Comparison of ENCODE assay signal across 35 cellular contexts in genomic region chr2:84084856-84085255, GRCh38.
DNase-seq lines count a peak whose midpoint lies in the region; ATAC-seq, FAIRE-seq and TF ChIP-seq lines count a peak whose summit lies in the region.
"Had no signal": no experiment of that assay in that cellular context is flagged by ENCODE, and none has a peak within 500 bp of the region (broad histone marks: within the 10 kb centered on the region; RNA-seq: fewer than 3 reads in every experiment).

No MANE protein-coding gene starts in this region.

- POLR2A ChIA-PET in HepG2 (lab: Yijun Ruan, JAX) = no interaction called here
- POLR2A ChIA-PET in A549 (lab: Yijun Ruan, JAX) = no interaction called here
- POLR2A ChIA-PET in K562 (lab: Yijun Ruan, JAX) = no interaction called here

- H3K4me3 Mint-ChIP-seq in endodermal cell = no peak overlapping the region
- H3K4me3 Mint-ChIP-seq: B cell; CD14-positive monocyte; CD4-positive, alpha-beta memory T cell; CD4-positive, alpha-beta T cell; CD4-positive, CD25-positive, alpha-beta regulatory T cell; CD8-positive, alpha-beta memory T cell; CD8-positive, alpha-beta T cell had no signal

- H3K27ac Mint-ChIP-seq in endodermal cell = no peak overlapping the region
- H3K27ac Mint-ChIP-seq: B cell; CD14-positive monocyte; CD4-positive, alpha-beta memory T cell; CD4-positive, alpha-beta T cell; CD8-positive, alpha-beta T cell had no signal

- CTCF ChIA-PET in HepG2 (lab: Yijun Ruan, JAX; ENCODE audit: low intra/inter-chr PET ratio, low total read pairs) (no interaction called here), A549 (lab: Yijun Ruan, JAX) (interaction anchor here (0.7 kb wide), 1 partner anchor 888 kb away, joined by 3 read pairs; no protein-coding TSS in a partner anchor), K562 (lab: Yijun Ruan, JAX; ENCODE audit: low intra/inter-chr PET ratio) (no interaction called here)

- 0% methylated on average over 1 of the region's 1 CpG for WGBS in HepG2 (ENCODE audit: low lambda C conversion rate)
- 17% methylated on average over 1 of the region's 1 CpG for WGBS in right lobe of liver (ENCODE audit: insufficient coverage, low coverage, low lambda C conversion rate, missing lambda C conversion rate)
- 2% methylated on average over 1 of the region's 1 CpG for WGBS in A549 (ENCODE audit: missing lambda C conversion rate)
- WGBS in K562 (ENCODE audit: insufficient coverage, low coverage, missing lambda C conversion rate) = 0% methylated on average over 1 of the region's 1 CpG
- 78 to 96% methylated on average over 1 of the region's 1 CpG for WGBS in endodermal cell (ENCODE audit: insufficient coverage in 1 of 2, insufficient read length in 1 of 2), 2 experiments

- H3K4me1 Mint-ChIP-seq in endodermal cell = no peaks in the 10 kb centered on the region
- H3K4me1 Mint-ChIP-seq: B cell; CD14-positive monocyte; CD4-positive, alpha-beta memory T cell; CD4-positive, CD25-positive, alpha-beta regulatory T cell; CD8-positive, alpha-beta memory T cell had no signal

- H3K9me3 Mint-ChIP-seq in endodermal cell = no peaks in the 10 kb centered on the region
- H3K9me3 Mint-ChIP-seq: CD14-positive monocyte; CD4-positive, alpha-beta T cell; CD8-positive, alpha-beta T cell had no signal

- H3F3A ChIP-seq in MM.1S (ENCODE audit: insufficient read depth, low read length) = no peaks in the 10 kb centered on the region

- H3K79me2 ChIP-seq in HepG2 (ENCODE audit: insufficient read depth, low read length) (no peaks in the 10 kb centered on the region), MM.1S (ENCODE audit: low read length) (no peaks in the 10 kb centered on the region), K562 (ENCODE audit: control insufficient read depth, insufficient read depth, low read length) (no peaks in the 10 kb centered on the region)

- in situ Hi-C loops in HepG2 (cut with HindIII; ENCODE audit: extremely low pct_ligation_motif_present, low pct_unique_long_range_greater_than_20kb) = no loop called here
- in situ Hi-C loops in K562 (cut with MboI) = no loop called here

- no peaks in the 10 kb centered on the region for H3K36me3 ChIP-seq in HepG2 (replicated peaks in 1 of 2; ENCODE audit: control insufficient read depth in 1 of 2, insufficient read depth in 2 of 2, low read length in 2 of 2)
- no peaks in the 10 kb centered on the region for H3K36me3 ChIP-seq in right lobe of liver
- H3K36me3 ChIP-seq in MM.1S (replicated peaks; ENCODE audit: insufficient read depth, low read length) = no peaks in the 10 kb centered on the region
- H3K36me3 ChIP-seq in K562 (ENCODE audit: control insufficient read depth, insufficient read depth, low read length) = no peaks in the 10 kb centered on the region
- no peaks in the 10 kb centered on the region for H3K36me3 ChIP-seq in endodermal cell (ENCODE audit: control insufficient read depth, insufficient read depth, low read length)
- H3K36me3 ChIP-seq: BE2C; BLaER1; BLaER1 treated with 17β-estradiol and CSF1 and Interleukin-3, amounts not matched to agents 10 nM and 100 nM had no signal

- intact Hi-C loops in HepG2 (cut with micrococcal nuclease; ENCODE audit: unreplicated experiment) (no loop called here), right lobe of liver (cut with DNase I) (no loop called here), K562 (cut with micrococcal nuclease) (no loop called here)

- no peak for FAIRE-seq in HepG2 (lab: Jason Lieb, UNC)
- no peak for FAIRE-seq in A549 (lab: Jason Lieb, UNC)
- no peak for FAIRE-seq in K562 (lab: Jason Lieb, UNC)
- FAIRE-seq: A204.1, D721Med had no signal

- H3K27me3 ChIP-seq in HepG2 (ENCODE audit: control insufficient read depth in 1 of 2, insufficient read depth in 2 of 2, low read length in 2 of 2) (no peaks in the 10 kb centered on the region), right lobe of liver (no peaks in the 10 kb centered on the region), MM.1S (replicated peaks; ENCODE audit: insufficient read depth, low read length) (no peaks in the 10 kb centered on the region), K562 (ENCODE audit: control insufficient read depth in 2 of 2, insufficient read depth in 2 of 2, low read length in 2 of 2) (no peaks in the 10 kb centered on the region; a peak in 2 of 5 replicates), endodermal cell (ENCODE audit: control insufficient read depth, insufficient read depth, low read length, poor library complexity, severe bottlenecking) (no peaks in the 10 kb centered on the region)
- H3K27me3 ChIP-seq: BE2C; BLaER1; BLaER1 treated with 17β-estradiol and CSF1 and Interleukin-3, amounts not matched to agents 10 nM and 100 nM had no signal

- no peak overlapping the region for H3K27ac ChIP-seq in HepG2 (ENCODE audit: extremely low read length, insufficient read depth, low read length)
- H3K27ac ChIP-seq in right lobe of liver = no peak overlapping the region
- no peak overlapping the region for H3K27ac ChIP-seq in A549
- H3K27ac ChIP-seq in MM.1S (ENCODE audit: low read length) = no peak overlapping the region
- no peak overlapping the region for H3K27ac ChIP-seq in K562 (ENCODE audit: extremely low read depth, low read depth, low read length)
- H3K27ac ChIP-seq in endodermal cell (ENCODE audit: low read depth, low read length) = no peak overlapping the region
- H3K27ac ChIP-seq: 22Rv1; BLaER1; BLaER1 treated with 17β-estradiol and CSF1 and Interleukin-3, amounts not matched to agents 10 nM and 100 nM; C4-2B had no signal

- H3K9ac ChIP-seq in HepG2 (ENCODE audit: insufficient read depth, low read depth, low read length) = no peak overlapping the region
- no peak overlapping the region for H3K9ac ChIP-seq in MM.1S (ENCODE audit: low read length)
- no peak overlapping the region for H3K9ac ChIP-seq in K562 (ENCODE audit: insufficient read depth in 1 of 2, low read depth in 2 of 2, low read length in 2 of 2)
- H3K9ac ChIP-seq in endodermal cell (ENCODE audit: extremely low read depth, low read length, poor library complexity, severe bottlenecking) = no peak overlapping the region
- H3K9ac ChIP-seq: BLaER1; BLaER1 treated with 17β-estradiol and CSF1 and Interleukin-3, amounts not matched to agents 10 nM and 100 nM had no signal

- TF ChIP-seq RAD21 in HepG2 (CRISPR knock-in tag; IDR thresholded peaks at IDR 0.05) (no peak), A549 (conservative IDR thresholded peaks at IDR 0.05 in 1 of 2, IDR thresholded peaks at IDR 0.05 in 1 of 2) (no peak), K562 (CRISPR knock-in tag; conservative IDR thresholded peaks at IDR 0.05 in 1 of 2, IDR thresholded peaks at IDR 0.05 in 1 of 2) (no peak)

- no peak overlapping the region for H2AFZ ChIP-seq in HepG2 (ENCODE audit: low read length)
- H2AFZ ChIP-seq in MM.1S (ENCODE audit: low read length) = no peak overlapping the region
- no peak overlapping the region for H2AFZ ChIP-seq in K562 (ENCODE audit: low read depth, low read length)

- H3K9me2 ChIP-seq in MM.1S (replicated peaks; ENCODE audit: insufficient read depth, low read length) = no peaks in the 10 kb centered on the region

- no peaks in the 10 kb centered on the region for H3K9me3 ChIP-seq in HepG2 (ENCODE audit: low read length)
- no peaks in the 10 kb centered on the region for H3K9me3 ChIP-seq in right lobe of liver
- H3K9me3 ChIP-seq in A549 = no peaks in the 10 kb centered on the region
- H3K9me3 ChIP-seq in MM.1S (replicated peaks; ENCODE audit: insufficient read depth, low read length) = no peaks in the 10 kb centered on the region
- H3K9me3 ChIP-seq in K562 (replicated peaks; ENCODE audit: control insufficient read depth, insufficient read depth, low read depth, low read length) = no peaks in the 10 kb centered on the region
- H3K9me3 ChIP-seq in endodermal cell (ENCODE audit: control insufficient read depth, low read length) = no peaks in the 10 kb centered on the region
- H3K9me3 ChIP-seq: BE2C; BLaER1; BLaER1 treated with 17β-estradiol and CSF1 and Interleukin-3, amounts not matched to agents 10 nM and 100 nM; Caco-2 had no signal

- H3K9me1 ChIP-seq in K562 (ENCODE audit: control insufficient read depth, insufficient read depth, low read length) = no peaks in the 10 kb centered on the region

- no peak overlapping the region for H3K4me3 ChIP-seq in HepG2 (replicated peaks in 1 of 3; ENCODE audit: insufficient read depth in 1 of 3, low read depth in 2 of 3, low read length in 3 of 3)
- no peak overlapping the region for H3K4me3 ChIP-seq in right lobe of liver
- H3K4me3 ChIP-seq in A549 = no peak overlapping the region
- no peak overlapping the region for H3K4me3 ChIP-seq in MM.1S (ENCODE audit: low read length)
- H3K4me3 ChIP-seq in K562 = no peak overlapping the region
- no peak overlapping the region for H3K4me3 ChIP-seq in endodermal cell (ENCODE audit: low read length)
- H3K4me3 ChIP-seq: BLaER1; BLaER1 treated with 17β-estradiol and CSF1 and Interleukin-3, amounts not matched to agents 10 nM and 100 nM had no signal

- H3K4me1 ChIP-seq in HepG2 (ENCODE audit: insufficient read depth, low read length) (no peaks in the 10 kb centered on the region), right lobe of liver (no peaks in the 10 kb centered on the region), A549 (no peaks in the 10 kb centered on the region), MM.1S (ENCODE audit: low read length) (peaks cover 2% of the 10 kb centered on the region; the same call in 1 of the 2 replicates), K562 (replicated peaks in 1 of 2; ENCODE audit: control insufficient read depth in 2 of 2, insufficient read depth in 2 of 2, low read length in 2 of 2) (no peaks in the 10 kb centered on the region), endodermal cell (ENCODE audit: control insufficient read depth, insufficient read depth, low read length) (no peaks in the 10 kb centered on the region)
- H3K4me1 ChIP-seq: BE2C; BLaER1; BLaER1 treated with 17β-estradiol and CSF1 and Interleukin-3, amounts not matched to agents 10 nM and 100 nM; Caco-2 had no signal

- TF ChIP-seq CTCF in HepG2 (CRISPR knock-in tag; IDR thresholded peaks at IDR 0.05) = no peak
- no peak for TF ChIP-seq CTCF in right lobe of liver (IDR thresholded peaks at IDR 0.05)
- TF ChIP-seq CTCF in A549 (IDR thresholded peaks at IDR 0.05) = no peak
- TF ChIP-seq CTCF in MM.1S (IDR thresholded peaks at IDR 0.05; ENCODE audit: low read length) = no peak
- TF ChIP-seq CTCF in K562 (IDR thresholded peaks at IDR 0.05 in 2 of 3, conservative IDR thresholded peaks at IDR 0.05 in 1 of 3; ENCODE audit: insufficient read depth in 2 of 3, low read depth in 1 of 3, low read length in 3 of 3) = no peak
- TF ChIP-seq CTCF in endodermal cell (conservative IDR thresholded peaks at IDR 0.05) = no peak

- H3K4me2 ChIP-seq in HepG2 (ENCODE audit: low read depth, low read length) (no peak overlapping the region), A549 (no peak overlapping the region), MM.1S (ENCODE audit: low read depth, low read length) (no peak overlapping the region), K562 (ENCODE audit: insufficient read depth, low read length) (no peak overlapping the region)
- H3K4me2 ChIP-seq: BLaER1; BLaER1 treated with 17β-estradiol and CSF1 and Interleukin-3, amounts not matched to agents 10 nM and 100 nM had no signal

- DNase-seq in HepG2 (ENCODE audit: low spot score) (no peak), right lobe of liver (no peak), A549 (ENCODE audit: low read depth in 1 of 2, low spot score in 1 of 2) (no peak), MM.1S (peak; percentile 19), K562 (ENCODE audit: extremely low read depth in 1 of 4, low spot score in 3 of 4) (no peak), endodermal cell (no peak)
- DNase-seq: 8988T; ACHN; AML-193; BE2C; C1 segment of cervical spinal cord; Caco-2; Calu3; CD4-positive, alpha-beta memory T cell; CD4-positive, alpha-beta T cell; CD4-positive, CD25-positive, alpha-beta regulatory T cell; CD8-positive, alpha-beta memory T cell; CD8-positive, alpha-beta T cell; COR-L47; DMS 273 treated with DMSO at 0.1 percent for 48 hours; DMS153; DMS79; DMS79 treated with DMSO at 0.1 percent for 48 hours; DND-41; EL had no signal

- TF ChIP-seq POLR2A in HepG2 (IDR thresholded peaks at IDR 0.05; ENCODE audit: insufficient read depth in 1 of 2, low read depth in 2 of 2, low read length in 2 of 2) = no peak
- TF ChIP-seq POLR2A in right lobe of liver (IDR thresholded peaks at IDR 0.05) = no peak
- TF ChIP-seq POLR2A in A549 (IDR thresholded peaks at IDR 0.05; ENCODE audit: low read length) = no peak
- TF ChIP-seq POLR2A in K562 (conservative IDR thresholded peaks at IDR 0.05) = no peak

- TF ChIP-seq EP300 in HepG2 (IDR thresholded peaks at IDR 0.05; ENCODE audit: low read depth in 2 of 2, low read length in 2 of 2) = no peak
- no peak for TF ChIP-seq EP300 in HepG2 (CRISPR knock-in tag; IDR thresholded peaks at IDR 0.05; ENCODE audit: borderline replicate concordance)
- no peak for TF ChIP-seq EP300 in A549 (IDR thresholded peaks at IDR 0.05)
- no peak for TF ChIP-seq EP300 in K562 (IDR thresholded peaks at IDR 0.05; ENCODE audit: low read length)

- no peaks in the 10 kb centered on the region for H4K20me1 ChIP-seq in HepG2 (ENCODE audit: insufficient read depth, low read length)
- H4K20me1 ChIP-seq in MM.1S (ENCODE audit: insufficient read depth, low read length) = no peaks in the 10 kb centered on the region
- H4K20me1 ChIP-seq in K562 (replicated peaks; ENCODE audit: control insufficient read depth, insufficient read depth, low read length) = no peaks in the 10 kb centered on the region
- H4K20me1 ChIP-seq: BLaER1; BLaER1 treated with 17β-estradiol and CSF1 and Interleukin-3, amounts not matched to agents 10 nM and 100 nM had no signal

- H3K36me3 Mint-ChIP-seq in endodermal cell (ENCODE audit: low read depth) = no peaks in the 10 kb centered on the region
- H3K36me3 Mint-ChIP-seq: CD14-positive monocyte; CD4-positive, alpha-beta memory T cell; CD4-positive, CD25-positive, alpha-beta regulatory T cell; CD8-positive, alpha-beta memory T cell; CD8-positive, alpha-beta T cell had no signal

- BruUV-seq in HepG2 (replicated peaks; lab: Mats Ljungman, UMichigan) (no TSS peak), K562 (replicated peaks; lab: Mats Ljungman, UMichigan) (no TSS peak)

- ATAC-seq in HepG2 (no peak), right lobe of liver (no peak), A549 (no peak), K562 (no peak), GM19328 (IDR thresholded peaks at IDR 0.05; ENCODE audit: unreplicated experiment) (no peak), HG03135 (IDR thresholded peaks at IDR 0.05; ENCODE audit: unreplicated experiment) (no peak)
- ATAC-seq: CD8-positive, alpha-beta T cell had no signal

- no peaks in the 10 kb centered on the region for H3K27me3 Mint-ChIP-seq in endodermal cell (ENCODE audit: insufficient read depth)

Comparison
In these comparisons a context has a peak if more than half of its experiments do, and no peak if none do; other contexts are left out.
1. Of the 241 proteins assayed by ChIP-seq in both HepG2 and K562: peak only in HepG2: MAFF and MAFK; only in K562: none; in both: none; in neither: 239.